In the genomic region with DNA sequence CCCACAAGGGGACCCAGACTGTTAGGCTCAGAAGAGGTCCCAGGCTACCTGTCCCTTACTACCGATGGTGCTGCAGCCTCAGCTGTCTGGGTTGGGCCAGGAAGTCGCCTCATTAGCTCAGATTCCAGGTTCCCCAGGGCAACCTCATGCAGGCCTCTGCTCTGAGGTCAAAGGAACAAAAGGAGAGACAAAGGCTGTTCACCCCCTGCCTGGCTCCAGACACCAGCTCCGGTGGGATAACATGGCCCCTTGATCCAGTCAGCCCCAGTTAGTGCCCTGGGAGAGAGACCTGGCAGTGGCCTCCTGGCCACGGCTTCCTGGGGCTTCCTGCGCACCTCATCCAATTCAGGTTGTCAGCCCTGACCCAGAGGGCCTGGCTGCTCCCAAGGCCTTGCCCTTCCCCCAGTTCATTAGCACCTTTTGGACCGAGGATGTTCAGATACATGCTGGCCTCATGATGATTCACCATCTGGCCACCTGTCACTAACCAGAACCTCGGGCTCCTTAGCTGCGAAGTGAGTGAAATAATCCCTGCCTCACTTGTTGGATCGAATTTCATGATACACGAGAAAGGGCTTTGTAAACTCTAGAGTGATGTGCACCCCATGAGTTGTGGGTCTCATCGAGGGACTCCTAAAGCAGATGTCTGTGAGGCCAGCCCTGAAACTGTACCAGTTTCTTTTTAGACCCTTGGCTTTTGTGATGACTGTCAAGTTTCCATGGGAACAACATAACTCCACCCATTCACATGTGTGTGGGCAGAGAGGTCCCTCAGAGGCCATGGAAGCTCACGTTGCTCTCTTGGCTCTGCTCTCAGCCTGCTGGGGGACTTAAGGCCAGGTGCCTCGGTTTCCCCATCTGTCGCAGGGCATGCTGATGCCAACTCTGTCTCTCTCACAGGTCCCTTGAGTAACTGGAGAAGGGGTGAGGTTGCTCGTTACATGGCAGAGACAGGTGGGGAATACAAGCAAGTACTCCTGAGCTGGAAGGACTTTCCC, we compare ENCODE assay signal across 11 cellular contexts.
DNase-seq lines count a peak whose midpoint lies in the region; ATAC-seq lines count a peak whose summit lies in the region.
"Had no signal": no experiment of that assay in that cellular context is flagged by ENCODE, and none has a peak within 500 bp of the region (broad histone marks: within the 10 kb centered on the region; RNA-seq: fewer than 3 reads in every experiment).

No MANE protein-coding gene starts in this region.

- peak; percentile 78 for ATAC-seq in GM18511 (IDR thresholded peaks at IDR 0.05; ENCODE audit: unreplicated experiment)
- peak; percentile 60 for ATAC-seq in HG02642 (IDR thresholded peaks at IDR 0.05; ENCODE audit: poor library complexity, unreplicated experiment)
- no peak for ATAC-seq in HG02870 (IDR thresholded peaks at IDR 0.05; ENCODE audit: unreplicated experiment)

- DNase-seq in NCI-H82 (lab: John Stamatoyannopoulos, UW) (peak; percentile 94), mucosa of gallbladder (ENCODE audit: low spot score) (no peak), islet precursor cell (no peak), T1000 (lab: John Stamatoyannopoulos, UW) (no peak)
- DNase-seq: GOT3, Kasumi-1 had no signal

- peaks cover 5% of the 10 kb centered on the region for H3K9me3 ChIP-seq in mesodermal cell (ENCODE audit: control insufficient read depth, low read length)
- H3K9me3 ChIP-seq: neutrophil had no signal

- H3K4me1 ChIP-seq in mesodermal cell (ENCODE audit: control insufficient read depth, insufficient read depth, low read length, poor library complexity, severe bottlenecking), result no peaks in the 10 kb centered on the region

- WGBS in mesodermal cell (ENCODE audit: insufficient coverage in 2 of 2), 2 experiments, result 60 to 63% methylated on average over 14 of the region's 15 CpGs

- H3K27ac ChIP-seq in mesodermal cell (ENCODE audit: low read depth, low read length, severe bottlenecking), result peak overlapping the region; percentile 4
- H3K27ac ChIP-seq: neutrophil had no signal

- no peaks in the 10 kb centered on the region for H3K36me3 ChIP-seq in mesodermal cell (ENCODE audit: control insufficient read depth, insufficient read depth, low read length)
- H3K36me3 ChIP-seq: neutrophil had no signal

- H3K4me3 ChIP-seq in mesodermal cell (ENCODE audit: extremely low read depth, insufficient read depth, low read length, poor library complexity, severe bottlenecking), result no peak overlapping the region
